Comparison of ENCODE assay signal across 20 cellular contexts in the genomic region with DNA sequence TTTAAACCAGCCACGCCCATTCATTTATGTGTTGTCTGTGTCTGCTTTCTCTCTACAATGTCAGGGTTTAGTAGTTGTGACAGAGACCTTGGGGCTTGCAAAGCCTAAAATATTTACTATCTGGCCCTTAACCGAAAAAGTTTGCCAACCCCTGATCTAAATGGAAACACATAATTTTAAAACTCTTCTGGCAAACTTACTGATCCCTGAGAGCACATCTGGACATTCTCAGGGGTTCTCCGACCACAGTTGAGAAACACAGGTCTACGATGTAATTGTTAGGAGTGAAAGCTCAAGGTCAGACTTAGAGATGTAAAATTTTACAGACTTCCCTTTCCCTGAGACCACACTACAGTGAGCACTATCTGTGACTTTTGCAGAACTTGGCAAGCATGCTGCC. TPM values are rescaled to one million over a fixed set of nuclear protein-coding genes. Genes with fewer than 3 reads are reported as not detected.
DNase-seq lines count a peak whose midpoint lies in the region; TF ChIP-seq lines count a peak whose summit lies in the region.
"Had no signal": no experiment of that assay in that cellular context is flagged by ENCODE, and none has a peak within 500 bp of the region (broad histone marks: within the 10 kb centered on the region; RNA-seq: fewer than 3 reads in every experiment).

No MANE protein-coding gene starts in this region.

- H3K27me3 Mint-ChIP-seq in brain, result no peaks in the 10 kb centered on the region
- no peaks in the 10 kb centered on the region for H3K27me3 Mint-ChIP-seq in chondrocyte (ENCODE audit: low read depth)
- H3K27me3 Mint-ChIP-seq: activated CD4-positive, alpha-beta memory T cell treated with anti-CD3 and anti-CD28 coated beads, Interleukin-2, amount 10 ng/mL, durations not matched to agents 7 days and 5 days; CD4-positive, CD25-positive, alpha-beta regulatory T cell had no signal

- no peak overlapping the region for H3K4me3 ChIP-seq in mesodermal cell (ENCODE audit: extremely low read depth, insufficient read depth, low read length, poor library complexity, severe bottlenecking)
- H3K4me3 ChIP-seq in uterus, result no peak overlapping the region
- H3K4me3 ChIP-seq: SJSA1, skin epidermis had no signal

- H3K27ac ChIP-seq in mesodermal cell (ENCODE audit: low read depth, low read length, severe bottlenecking) (peak overlapping the region; percentile 47), uterus (peak overlapping the region; percentile 47 to 48)
- H3K27ac ChIP-seq: 22Rv1, SJSA1, skin epidermis had no signal

- TF ChIP-seq CTCF in brain (conservative IDR thresholded peaks at IDR 0.05) (no peak), uterus (IDR thresholded peaks at IDR 0.05) (no peak), chondrocyte (IDR thresholded peaks at IDR 0.05) (no peak)

- TF ChIP-seq POLR2A in uterus (IDR thresholded peaks at IDR 0.05), result no peak

- 94 to 100% methylated on average over 1 to 3 of the region's 4 CpGs for WGBS in mesodermal cell (ENCODE audit: insufficient coverage in 2 of 2), 2 experiments

- H3K4me3 Mint-ChIP-seq in brain (peak overlapping the region in 4 of 5 experiments; percentile 6 to 67 (median 32)), chondrocyte (ENCODE audit: unreplicated experiment) (no peak overlapping the region)
- H3K4me3 Mint-ChIP-seq: activated CD4-positive, alpha-beta memory T cell treated with anti-CD3 and anti-CD28 coated beads, Interleukin-2, amount 10 ng/mL, durations not matched to agents 7 days and 5 days; CD4-positive, CD25-positive, alpha-beta regulatory T cell had no signal

- H3K4me1 Mint-ChIP-seq in brain (peaks cover 43% of the 10 kb centered on the region), chondrocyte (ENCODE audit: low read depth) (no peaks in the 10 kb centered on the region)
- H3K4me1 Mint-ChIP-seq: activated CD4-positive, alpha-beta memory T cell treated with anti-CD3 and anti-CD28 coated beads, Interleukin-2, amount 10 ng/mL, durations not matched to agents 7 days and 5 days had no signal

- peak; percentile 48 for DNase-seq in SIG-M5 treated with dmso at 0.1 percent for 504 hours (lab: John Stamatoyannopoulos, UW; ENCODE audit: unreplicated experiment)
- no peak for DNase-seq in SIG-M5 (lab: John Stamatoyannopoulos, UW)
- peak in 1 of 2 donors; percentile 35 for DNase-seq in uterus
- DNase-seq in activated naive CD4-positive, alpha-beta T cell treated with anti-CD3 and anti-CD28 coated beads, Interleukin-2, amount 50 U/mL, for 16 hours, result no peak
- no peak for DNase-seq in chondrocyte (ENCODE audit: low spot score)
- DNase-seq in epidermal melanocyte (ENCODE audit: insufficient read length, low spot score), result no peak
- DNase-seq: activated CD4-positive, alpha-beta memory T cell treated with anti-CD3 and anti-CD28 coated beads, Interleukin-2, amount 10 ng/mL, durations not matched to agents 7 days and 5 days; aorta; CD4-positive, CD25-positive, alpha-beta regulatory T cell; IMR-90; mammary epithelial cell; NCI-H1105 treated with DMSO at 0.1 percent for 48 hours; NCI-H2227 treated with DMSO at 0.1 percent for 48 hours; NK-92 treated with Interleukin-12 subunit alpha and Interleukin-12 subunit beta, amount 100 ng/mL, for 24 hours; stimulated activated naive CD4-positive, alpha-beta T cell had no signal

- H3K4me1 ChIP-seq in mesodermal cell (ENCODE audit: control insufficient read depth, insufficient read depth, low read length, poor library complexity, severe bottlenecking), result no peaks in the 10 kb centered on the region
- H3K4me1 ChIP-seq in uterus, result no peaks in the 10 kb centered on the region
- H3K4me1 ChIP-seq: SJSA1 had no signal

- H3K36me3 Mint-ChIP-seq in brain (peaks cover 52% of the 10 kb centered on the region), chondrocyte (ENCODE audit: low read depth) (peaks cover 2% of the 10 kb centered on the region)

- H3K9me3 Mint-ChIP-seq in brain, result peaks cover 0 to 17% (median 10%) of the 10 kb centered on the region in 5 experiments
- no peaks in the 10 kb centered on the region for H3K9me3 Mint-ChIP-seq in chondrocyte (ENCODE audit: low read depth)
- H3K9me3 Mint-ChIP-seq: activated CD4-positive, alpha-beta memory T cell treated with anti-CD3 and anti-CD28 coated beads, Interleukin-2, amount 10 ng/mL, durations not matched to agents 7 days and 5 days had no signal

- H3K27me3 ChIP-seq in uterus, result no peaks in the 10 kb centered on the region
- H3K27me3 ChIP-seq: SJSA1 had no signal

- intact Hi-C loops in uterus (cut with DNase I; ENCODE audit: low total_unique reads), result no loop called here

- no peaks in the 10 kb centered on the region for H3K36me3 ChIP-seq in mesodermal cell (ENCODE audit: control insufficient read depth, insufficient read depth, low read length)
- H3K36me3 ChIP-seq in uterus, result no peaks in the 10 kb centered on the region
- H3K36me3 ChIP-seq: SJSA1 had no signal

- peak overlapping the region; percentile 37 to 92 (median 86) for H3K27ac Mint-ChIP-seq in brain
- no peak overlapping the region for H3K27ac Mint-ChIP-seq in chondrocyte (ENCODE audit: unreplicated experiment)
- H3K27ac Mint-ChIP-seq: activated CD4-positive, alpha-beta memory T cell treated with anti-CD3 and anti-CD28 coated beads, Interleukin-2, amount 10 ng/mL, durations not matched to agents 7 days and 5 days had no signal

- peaks cover 5% of the 10 kb centered on the region for H3K9me3 ChIP-seq in mesodermal cell (ENCODE audit: control insufficient read depth, low read length)
- H3K9me3 ChIP-seq in uterus, result no peaks in the 10 kb centered on the region
- H3K9me3 ChIP-seq: SJSA1 had no signal

RNA-seq across cellular contexts. Expression of gene TMTC2, which starts 21.4 kb away (rescaled TPM):
- polyA plus RNA-seq in brain (ENCODE audit: insufficient read depth, low read depth, low replicate concordance), result 11.4 TPM
- polyA plus RNA-seq in mesodermal cell (2013, experiment 1 of 2), result 9.7 TPM
- 7.9 TPM for polyA plus RNA-seq in mesodermal cell (2013, experiment 2 of 2)
- 10 to 100 TPM; 11.5 to 44.1 (median 16.0) TPM for total RNA-seq in uterus
- 1.4 to 8.9 TPM (median 1.9 TPM) in 3 replicates for total RNA-seq in chondrocyte
